In genomic region chr20:50170549-50171220, GRCh38 we compare ENCODE assay signal across 12 cellular contexts.
"Had no signal": no experiment of that assay in that cellular context is flagged by ENCODE, and none has a peak within 500 bp of the region (broad histone marks: within the 10 kb centered on the region; RNA-seq: fewer than 3 reads in every experiment).

No MANE protein-coding gene starts in this region.

- H3K27ac Mint-ChIP-seq: activated naive CD8-positive, alpha-beta T cell treated with anti-CD3 and anti-CD28 coated beads for 36 hours; T-helper 2 cell treated with Interferon-gamma antibody and Interleukin-4, amounts not matched to agents 5 μg/mL and 100 μg/mL, for 36 hours had no signal

- ATAC-seq: activated T-cell treated with anti-CD3 and anti-CD28 coated beads, Interleukin-2, amount 50 U/mL, for 4 hours had no signal

- H3K9me3 ChIP-seq: tibial nerve had no signal

- H3K27me3 ChIP-seq: tibial nerve had no signal

- H3K4me3 ChIP-seq: skin epidermis, tibial nerve had no signal

- H3K4me3 Mint-ChIP-seq: activated naive CD8-positive, alpha-beta T cell treated with anti-CD3 and anti-CD28 coated beads for 36 hours; activated T-cell treated with anti-CD3 and anti-CD28 coated beads, Interleukin-2, amount 50 U/mL, for 4 hours; T-helper 2 cell treated with Interferon-gamma antibody and Interleukin-4, amounts not matched to agents 5 μg/mL and 100 μg/mL, for 36 hours had no signal

- DNase-seq: activated CD4-positive, alpha-beta T cell treated with anti-CD3 and anti-CD28 coated beads, Interleukin-2, amount 50 U/mL, for 4 hours; activated CD4-positive, CD25-positive, alpha-beta regulatory T cell treated with anti-CD3 and anti-CD28 coated beads, Interleukin-2, amount 50 U/mL, for 72 hours; activated gamma-delta T cell; activated naive CD8-positive, alpha-beta T cell treated with anti-CD3 and anti-CD28 coated beads for 36 hours; activated T-cell treated with anti-CD3 and anti-CD28 coated beads, Interleukin-2, amount 50 U/mL, for 4 hours; dermis blood vessel endothelial cell; left ventricle myocardium superior; SW 1271 had no signal

- H3K27ac ChIP-seq: skin epidermis had no signal

- H3K36me3 ChIP-seq: tibial nerve had no signal

- H3K36me3 Mint-ChIP-seq: activated naive CD8-positive, alpha-beta T cell treated with anti-CD3 and anti-CD28 coated beads for 36 hours had no signal

- FAIRE-seq: kidney had no signal
